19 cellular contexts compared by ENCODE assay signal in the genomic region with DNA sequence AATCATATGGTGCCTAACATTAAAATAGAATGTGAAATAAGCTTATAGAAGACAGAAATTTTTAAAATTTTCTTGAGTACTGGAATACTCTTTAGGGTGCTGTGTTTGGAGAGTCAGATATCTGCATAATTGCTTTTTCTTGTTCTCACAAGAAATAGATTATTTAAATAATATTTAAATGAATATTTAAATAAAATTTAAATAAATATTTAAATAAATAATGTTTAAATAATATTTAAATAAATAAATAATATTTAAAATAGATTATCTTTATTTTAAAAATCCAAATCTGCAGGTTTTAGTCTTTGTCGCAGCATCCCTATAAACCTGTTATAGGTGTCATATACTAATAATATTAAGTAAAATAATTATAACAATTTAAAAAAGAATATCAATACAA.
DNase-seq lines count a peak whose midpoint lies in the region; ATAC-seq, FAIRE-seq and TF ChIP-seq lines count a peak whose summit lies in the region.
"Had no signal": no experiment of that assay in that cellular context is flagged by ENCODE, and none has a peak within 500 bp of the region (broad histone marks: within the 10 kb centered on the region; RNA-seq: fewer than 3 reads in every experiment).

No MANE protein-coding gene starts in this region.

- no peaks in the 10 kb centered on the region for H3K27me3 ChIP-seq in heart right ventricle

- no peak for ATAC-seq in WTC11
- no peak for ATAC-seq in heart right ventricle
- no peak for ATAC-seq in HG03135 (IDR thresholded peaks at IDR 0.05; ENCODE audit: unreplicated experiment)
- no peak for ATAC-seq in GM21528 (IDR thresholded peaks at IDR 0.05; ENCODE audit: low FRiP score, unreplicated experiment)
- no peak for ATAC-seq in HG02763 (IDR thresholded peaks at IDR 0.05; ENCODE audit: unreplicated experiment)

- H3K36me3 ChIP-seq in kidney (ENCODE audit: control insufficient read depth in 1 of 2, insufficient read depth in 2 of 2, low read length in 2 of 2) = no peaks in the 10 kb centered on the region
- no peaks in the 10 kb centered on the region for H3K36me3 ChIP-seq in heart right ventricle

- WGBS in heart right ventricle, 2 donors = 96 to 97% methylated on average over 1 of the region's 1 CpG

- no peaks in the 10 kb centered on the region for H3K27me3 Mint-ChIP-seq in WTC11 (ENCODE audit: low read depth)
- H3K27me3 Mint-ChIP-seq: CD4-positive, alpha-beta memory T cell had no signal

- no peak for DNase-seq in WTC11 (ENCODE audit: low spot score)
- DNase-seq in kidney = no peak
- DNase-seq in heart right ventricle = no peak
- DNase-seq: 8988T; C1 segment of cervical spinal cord; Calu3; CD4-positive, alpha-beta memory T cell; COR-L47; DMS53; DMS79 treated with DMSO at 0.1 percent for 48 hours; GM23248; H7; HCEC 1CT had no signal

- no peak overlapping the region for H3K27ac ChIP-seq in kidney (ENCODE audit: low read depth in 2 of 2, low read length in 2 of 2)
- H3K27ac ChIP-seq in heart right ventricle = no peak overlapping the region
- H3K27ac ChIP-seq: GM23248 had no signal

- intact Hi-C loops in kidney (cut with DNase I) = no loop called here
- intact Hi-C loops in heart right ventricle (cut with DNase I) = no loop called here

- CTCF ChIA-PET in WTC11 (lab: Charles Lee) = no interaction called here

- no peak for TF ChIP-seq CTCF in WTC11 (IDR thresholded peaks at IDR 0.05)
- TF ChIP-seq CTCF in kidney (IDR thresholded peaks at IDR 0.05; ENCODE audit: borderline replicate concordance, extremely low read depth, insufficient read depth) = no peak
- TF ChIP-seq CTCF in heart right ventricle (IDR thresholded peaks at IDR 0.05) = no peak

- no peak overlapping the region for H3K4me3 Mint-ChIP-seq in WTC11
- H3K4me3 Mint-ChIP-seq: CD4-positive, alpha-beta memory T cell had no signal

- H3K27ac Mint-ChIP-seq in WTC11 = no peak overlapping the region

- H3K36me3 Mint-ChIP-seq in WTC11 = peaks cover 27% of the 10 kb centered on the region
- H3K36me3 Mint-ChIP-seq: CD4-positive, alpha-beta memory T cell had no signal

- no peaks in the 10 kb centered on the region for H3K9me3 ChIP-seq in kidney (ENCODE audit: control insufficient read depth in 1 of 2, low read length in 2 of 2)
- peaks cover 0 to 26% (median 0%) of the 10 kb centered on the region in 11 donors for H3K9me3 ChIP-seq in heart right ventricle

- H3K4me1 ChIP-seq in kidney (ENCODE audit: control insufficient read depth in 1 of 2, insufficient read depth in 1 of 2, low read depth in 1 of 2, low read length in 2 of 2) (no peaks in the 10 kb centered on the region), heart right ventricle (no peaks in the 10 kb centered on the region)

- H3K4me1 Mint-ChIP-seq in WTC11 = peaks cover 7% of the 10 kb centered on the region
- H3K4me1 Mint-ChIP-seq: CD4-positive, alpha-beta memory T cell had no signal

- POLR2A ChIA-PET in WTC11 (lab: Charles Lee) = no interaction called here

- H3K9me3 Mint-ChIP-seq in WTC11 = peaks cover 30% of the 10 kb centered on the region

- no peak overlapping the region for H3K9ac ChIP-seq in kidney (ENCODE audit: low read length in 2 of 2)
- H3K9ac ChIP-seq: GM23248 had no signal

- no peak overlapping the region for H3K4me3 ChIP-seq in kidney (ENCODE audit: low read length in 2 of 2)
- H3K4me3 ChIP-seq in heart right ventricle = no peak overlapping the region
- H3K4me3 ChIP-seq: GM23248 had no signal

- FAIRE-seq in G401.6 (lab: Jason Lieb, UNC) = peak; percentile 78
- peak; percentile 68 for FAIRE-seq in kidney (lab: Jason Lieb, UNC)
- FAIRE-seq: GM12892, H1 had no signal

TF ChIP-seq in WTC11, 78 proteins besides CTCF, POLR2A, EP300 and RAD21:
- TF ChIP-seq, protein P1, sequence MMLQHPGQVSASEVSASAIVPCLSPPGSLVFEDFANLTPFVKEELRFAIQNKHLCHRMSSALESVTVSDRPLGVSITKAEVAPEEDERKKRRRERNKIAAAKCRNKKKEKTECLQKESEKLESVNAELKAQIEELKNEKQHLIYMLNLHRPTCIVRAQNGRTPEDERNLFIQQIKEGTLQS (CRISPR knock-in tag; conservative IDR thresholded peaks at IDR 0.05) = no peak
- TF ChIP-seq HMGA2 (CRISPR knock-in tag; IDR thresholded peaks at IDR 0.05) = peak; percentile 100
- TF ChIP-seq, protein P2, sequence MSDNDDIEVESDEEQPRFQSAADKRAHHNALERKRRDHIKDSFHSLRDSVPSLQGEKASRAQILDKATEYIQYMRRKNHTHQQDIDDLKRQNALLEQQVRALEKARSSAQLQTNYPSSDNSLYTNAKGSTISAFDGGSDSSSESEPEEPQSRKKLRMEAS (CRISPR knock-in tag; IDR thresholded peaks at IDR 0.05) = no peak
- TF ChIP-seq, protein P3, sequence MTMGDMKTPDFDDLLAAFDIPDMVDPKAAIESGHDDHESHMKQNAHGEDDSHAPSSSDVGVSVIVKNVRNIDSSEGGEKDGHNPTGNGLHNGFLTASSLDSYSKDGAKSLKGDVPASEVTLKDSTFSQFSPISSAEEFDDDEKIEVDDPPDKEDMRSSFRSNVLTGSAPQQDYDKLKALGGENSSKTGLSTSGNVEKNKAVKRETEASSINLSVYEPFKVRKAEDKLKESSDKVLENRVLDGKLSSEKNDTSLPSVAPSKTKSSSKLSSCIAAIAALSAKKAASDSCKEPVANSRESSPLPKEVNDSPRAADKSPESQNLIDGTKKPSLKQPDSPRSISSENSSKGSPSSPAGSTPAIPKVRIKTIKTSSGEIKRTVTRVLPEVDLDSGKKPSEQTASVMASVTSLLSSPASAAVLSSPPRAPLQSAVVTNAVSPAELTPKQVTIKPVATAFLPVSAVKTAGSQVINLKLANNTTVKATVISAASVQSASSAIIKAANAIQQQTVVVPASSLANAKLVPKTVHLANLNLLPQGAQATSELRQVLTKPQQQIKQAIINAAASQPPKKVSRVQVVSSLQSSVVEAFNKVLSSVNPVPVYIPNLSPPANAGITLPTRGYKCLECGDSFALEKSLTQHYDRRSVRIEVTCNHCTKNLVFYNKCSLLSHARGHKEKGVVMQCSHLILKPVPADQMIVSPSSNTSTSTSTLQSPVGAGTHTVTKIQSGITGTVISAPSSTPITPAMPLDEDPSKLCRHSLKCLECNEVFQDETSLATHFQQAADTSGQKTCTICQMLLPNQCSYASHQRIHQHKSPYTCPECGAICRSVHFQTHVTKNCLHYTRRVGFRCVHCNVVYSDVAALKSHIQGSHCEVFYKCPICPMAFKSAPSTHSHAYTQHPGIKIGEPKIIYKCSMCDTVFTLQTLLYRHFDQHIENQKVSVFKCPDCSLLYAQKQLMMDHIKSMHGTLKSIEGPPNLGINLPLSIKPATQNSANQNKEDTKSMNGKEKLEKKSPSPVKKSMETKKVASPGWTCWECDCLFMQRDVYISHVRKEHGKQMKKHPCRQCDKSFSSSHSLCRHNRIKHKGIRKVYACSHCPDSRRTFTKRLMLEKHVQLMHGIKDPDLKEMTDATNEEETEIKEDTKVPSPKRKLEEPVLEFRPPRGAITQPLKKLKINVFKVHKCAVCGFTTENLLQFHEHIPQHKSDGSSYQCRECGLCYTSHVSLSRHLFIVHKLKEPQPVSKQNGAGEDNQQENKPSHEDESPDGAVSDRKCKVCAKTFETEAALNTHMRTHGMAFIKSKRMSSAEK (CRISPR knock-in tag; IDR thresholded peaks at IDR 0.05; ENCODE audit: borderline replicate concordance) = no peak
